8 cellular contexts compared by ENCODE assay signal in the genomic region with DNA sequence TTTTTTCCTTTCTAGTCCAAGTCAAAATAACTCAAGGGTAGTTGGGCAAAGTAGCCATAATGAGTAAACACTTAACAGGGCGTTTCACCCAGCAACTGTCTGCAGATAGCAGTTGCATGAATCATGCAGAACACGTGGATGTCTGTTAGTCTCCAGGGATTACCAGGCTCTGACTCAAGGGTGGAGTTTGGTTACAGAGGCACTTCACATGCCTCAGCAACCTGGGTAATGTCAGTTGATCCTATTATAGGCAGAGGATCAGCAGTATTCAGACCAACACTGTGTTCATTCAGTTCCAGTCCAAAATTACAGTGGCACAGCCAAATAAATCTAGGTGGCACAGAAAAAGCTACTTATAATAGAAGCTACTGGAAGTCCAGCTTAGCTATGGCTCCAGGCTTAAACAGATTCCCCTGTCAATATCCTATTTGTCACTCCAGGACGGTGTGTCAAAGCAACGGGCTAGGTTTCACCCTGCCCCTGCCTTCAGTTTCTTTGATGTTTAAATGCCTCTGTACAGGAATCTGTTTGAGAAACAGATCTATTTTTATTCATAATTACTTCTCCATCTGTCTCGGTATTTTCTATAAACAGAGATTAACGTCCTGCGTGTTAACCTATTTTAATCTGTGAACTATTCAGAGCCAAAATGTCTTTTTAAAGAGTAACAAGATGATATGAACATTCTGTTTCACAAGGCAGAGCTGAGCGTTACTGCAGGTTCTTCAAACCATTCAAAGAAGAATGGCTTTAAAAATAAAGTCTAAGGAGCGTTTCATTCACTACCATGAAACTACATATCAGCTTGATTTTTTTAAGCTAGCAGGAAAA.
DNase-seq lines count a peak whose midpoint lies in the region; ATAC-seq, FAIRE-seq and TF ChIP-seq lines count a peak whose summit lies in the region.

No MANE protein-coding gene starts in this region.

- ATAC-seq in GM18520 (IDR thresholded peaks at IDR 0.05; ENCODE audit: unreplicated experiment) (peak; percentile 93), HG03139 (IDR thresholded peaks at IDR 0.05; ENCODE audit: unreplicated experiment) (peak; percentile 89), GM12878 (peak; percentile 64)

- POLR2A ChIA-PET in GM12878 (lab: Charles Lee), result interaction anchor here (0.6 kb wide), 1 partner anchor 725 kb away, joined by 3 read pairs; no protein-coding TSS in a partner anchor

- H2AFZ ChIP-seq in GM12878 (ENCODE audit: control insufficient read depth, low read depth, low read length), result no peak overlapping the region

- H3K27me3 ChIP-seq in GM12878 (replicated peaks in 1 of 2; ENCODE audit: control insufficient read depth in 2 of 2, insufficient read depth in 2 of 2, low read length in 1 of 2) (no peaks in the 10 kb centered on the region), subcutaneous abdominal adipose tissue (ENCODE audit: control insufficient read depth in 5 of 5, insufficient read depth in 4 of 5, low read length in 5 of 5) (no peaks in the 10 kb centered on the region)

- H3K27ac ChIP-seq in GM12878 (ENCODE audit: control insufficient read depth, insufficient read depth), result no peak overlapping the region
- H3K27ac ChIP-seq in subcutaneous abdominal adipose tissue (ENCODE audit: low read depth, low read length), result peak overlapping the region; percentile 98

- TF ChIP-seq RAD21 in GM12878 (IDR thresholded peaks at IDR 0.05; ENCODE audit: insufficient read depth, low read depth, low read length), result no peak

- no TSS peak for BruUV-seq in GM12878 (replicated peaks; lab: Mats Ljungman, UMichigan)

- in situ Hi-C loops in GM12878 (cut with MboI), result loop anchor here (10.0 kb wide), 1 partner anchor 1419 kb away; no protein-coding TSS in a partner anchor

- DNase-seq in AG09309 (ENCODE audit: low read depth), result peak; percentile 98
- peak; percentile 90 to 96 for DNase-seq in NCI-H446 (lab: John Stamatoyannopoulos, UW)
- peak; percentile 15 for DNase-seq in GM12878 (ENCODE audit: low read depth, low spot score)
- no peak for DNase-seq in NCI-H146 treated with DMSO at 0.1 percent for 48 hours (lab: John Stamatoyannopoulos, UW; ENCODE audit: unreplicated experiment)

- no peaks in the 10 kb centered on the region for H4K20me1 ChIP-seq in GM12878 (ENCODE audit: control insufficient read depth, insufficient read depth)

- FAIRE-seq in GM12878 (lab: Jason Lieb, UNC) (no peak), islet of Langerhans (lab: Jason Lieb, UNC) (peak; percentile 99)

- no peak for TF ChIP-seq POLR2A in GM12878 (IDR thresholded peaks at IDR 0.05; ENCODE audit: low read depth, low read length)

- TF ChIP-seq EP300 in GM12878 (IDR thresholded peaks at IDR 0.05; ENCODE audit: borderline replicate concordance in 1 of 2, control insufficient read depth in 1 of 2, low read depth in 2 of 2, low read length in 2 of 2), result no peak

- SMC1A ChIA-PET in GM12878 (lab: Charles Lee; ENCODE audit: uncharacterized antibody, unreplicated experiment), result interaction anchor here (0.9 kb wide), 1 partner anchor 1099 kb away, joined by 3 read pairs; no protein-coding TSS in a partner anchor

- H3K4me2 ChIP-seq in GM12878 (ENCODE audit: control insufficient read depth, insufficient read depth), result no peak overlapping the region

- H3K9me3 ChIP-seq in GM12878 (replicated peaks; ENCODE audit: control insufficient read depth, insufficient read depth, low read length) (no peaks in the 10 kb centered on the region), subcutaneous abdominal adipose tissue (ENCODE audit: control insufficient read depth in 5 of 5, low read length in 5 of 5) (no peaks in the 10 kb centered on the region)

- CTCF ChIA-PET in GM12878 (lab: Yijun Ruan, JAX), result no interaction called here

- no peaks in the 10 kb centered on the region for H3K4me1 ChIP-seq in GM12878 (ENCODE audit: control insufficient read depth, insufficient read depth, low read length)
- H3K4me1 ChIP-seq in subcutaneous abdominal adipose tissue (ENCODE audit: control insufficient read depth in 5 of 5, insufficient read depth in 5 of 5, low read length in 5 of 5), result peaks cover 15 to 45% (median 39%) of the 10 kb centered on the region in 5 donors

- TF ChIP-seq CTCF in AG09309 (IDR thresholded peaks at IDR 0.05; ENCODE audit: control insufficient read depth, insufficient read depth, low read depth, low read length, missing control alignments), result no peak
- no peak for TF ChIP-seq CTCF in GM12878 (IDR thresholded peaks at IDR 0.05 in 2 of 3, conservative IDR thresholded peaks at IDR 0.05 in 1 of 3; ENCODE audit: control insufficient read depth in 2 of 3, extremely low read depth in 1 of 3, insufficient read depth in 1 of 3, low read depth in 3 of 3, low read length in 3 of 3)

- H3K9ac ChIP-seq in GM12878 (ENCODE audit: control insufficient read depth, insufficient read depth, low read length), result no peak overlapping the region
- H3K9ac ChIP-seq in subcutaneous abdominal adipose tissue (ENCODE audit: low read length in 5 of 5), result peak overlapping the region in 4 of 5 donors; percentile 51 to 76 (median 64)

- H3K4me3 ChIP-seq in AG09309 (ENCODE audit: control insufficient read depth, low read depth, low read length) (no peak overlapping the region), GM12878 (no peak overlapping the region), subcutaneous abdominal adipose tissue (ENCODE audit: low read depth in 1 of 5, low read length in 5 of 5) (peak overlapping the region in 3 of 5 donors; percentile 1 to 40 (median 29))

- no peaks in the 10 kb centered on the region for H3K36me3 ChIP-seq in GM12878 (ENCODE audit: control insufficient read depth in 2 of 2, insufficient read depth in 2 of 2, low read length in 1 of 2)
- no peaks in the 10 kb centered on the region for H3K36me3 ChIP-seq in subcutaneous abdominal adipose tissue (ENCODE audit: control insufficient read depth in 5 of 5, insufficient read depth in 5 of 5, low read length in 5 of 5)

- intact Hi-C loops in GM12878 (cut with micrococcal nuclease; ENCODE audit: unreplicated experiment), result no loop called here

- H3K79me2 ChIP-seq in GM12878 (ENCODE audit: control insufficient read depth, insufficient read depth, low read length), result no peaks in the 10 kb centered on the region

- 6% methylated on average over 9 of the region's 9 CpGs for WGBS in GM12878 (ENCODE audit: insufficient coverage, insufficient replicate concordance, low lambda C conversion rate, missing lambda C conversion rate)

- RAD21 ChIA-PET in GM12878 (lab: Charles Lee; ENCODE audit: unreplicated experiment), result no interaction called here

TF ChIP-seq in GM12878, 131 proteins besides CTCF, POLR2A, EP300 and RAD21:
- TF ChIP-seq MEF2B (IDR thresholded peaks at IDR 0.05; ENCODE audit: partially characterized antibody, poor library complexity, severe bottlenecking), result peak; percentile 69
- no peak for TF ChIP-seq BHLHE40 (IDR thresholded peaks at IDR 0.05; ENCODE audit: borderline replicate concordance in 1 of 2, low read depth in 2 of 2, low read length in 1 of 2)

Comparison
In these comparisons a context has a peak if more than half of its experiments do, and no peak if none do; other contexts are left out.
1. H3K4me3 ChIP-seq: peak in subcutaneous abdominal adipose tissue (3 of 5); none in AG09309 (single experiment) and GM12878 (single experiment).
2. Peak in every context shown above with its lines, with median percentiles within 50 percentile points of each other: ATAC-seq.